22 cellular contexts compared by ENCODE assay signal in genomic region chr2:162524849-162525248, GRCh38.
A peak's percentile ranks its signal among the peaks of the same experiment; 100 is the strongest.
DNase-seq lines count a peak whose midpoint lies in the region; ATAC-seq and TF ChIP-seq lines count a peak whose summit lies in the region.
"Had no signal": no experiment of that assay in that cellular context is flagged by ENCODE, and none has a peak within 500 bp of the region (broad histone marks: within the 10 kb centered on the region; RNA-seq: fewer than 3 reads in every experiment).

No MANE protein-coding gene starts in this region.

- H3K4me1 Mint-ChIP-seq in GM23338 (peaks cover 15% of the 10 kb centered on the region), progenitor cell of endocrine pancreas (ENCODE audit: low read depth) (peaks cover 19% of the 10 kb centered on the region)
- H3K4me1 Mint-ChIP-seq: CD14-positive monocyte; CD4-positive, alpha-beta memory T cell; CD4-positive, CD25-positive, alpha-beta regulatory T cell; CD8-positive, alpha-beta memory T cell had no signal

- H3K36me3 ChIP-seq in GM23338 (ENCODE audit: insufficient read depth) (no peaks in the 10 kb centered on the region), mesendoderm (ENCODE audit: control insufficient read depth, insufficient read depth, low read length) (no peaks in the 10 kb centered on the region), esophagus squamous epithelium (no peaks in the 10 kb centered on the region)
- H3K36me3 ChIP-seq: BE2C, BLaER1 had no signal

- H3K4me2 ChIP-seq in GM23338, result no peak overlapping the region
- no peak overlapping the region for H3K4me2 ChIP-seq in mesendoderm (ENCODE audit: low read length)
- H3K4me2 ChIP-seq: BLaER1 had no signal

- no peak overlapping the region for H3K23ac ChIP-seq in mesendoderm (ENCODE audit: low read length)

- no peaks in the 10 kb centered on the region for H3K79me1 ChIP-seq in mesendoderm (ENCODE audit: low read length)

- H3K4me1 ChIP-seq in GM23338 (ENCODE audit: insufficient read depth), result no peaks in the 10 kb centered on the region; the same call in 1 of the 2 replicates
- H3K4me1 ChIP-seq in mesendoderm (ENCODE audit: control insufficient read depth, low read depth, low read length), result no peaks in the 10 kb centered on the region
- H3K4me1 ChIP-seq in esophagus squamous epithelium, result no peaks in the 10 kb centered on the region
- H3K4me1 ChIP-seq: BE2C, BLaER1 had no signal

- no peaks in the 10 kb centered on the region for H4K20me1 ChIP-seq in GM23338 (replicated peaks; ENCODE audit: insufficient read depth)
- H4K20me1 ChIP-seq: BLaER1 had no signal

- no peak overlapping the region for H3K27ac Mint-ChIP-seq in GM23338
- peak overlapping the region; percentile 32 for H3K27ac Mint-ChIP-seq in progenitor cell of endocrine pancreas
- H3K27ac Mint-ChIP-seq: CD14-positive monocyte; CD4-positive, alpha-beta memory T cell; CD4-positive, CD25-positive, alpha-beta regulatory T cell; CD8-positive, alpha-beta memory T cell had no signal

- no peak for DNase-seq in GM23338 (ENCODE audit: low spot score)
- peak; percentile 79 for DNase-seq in OCI-M1 (lab: John Stamatoyannopoulos, UW)
- DNase-seq in mesendoderm, result peak; percentile 59
- DNase-seq in progenitor cell of endocrine pancreas (ENCODE audit: low spot score, unreplicated experiment), result no peak
- DNase-seq in esophagus squamous epithelium (lab: John Stamatoyannopoulos, UW), result no peak
- DNase-seq in left cardiac atrium, result no peak
- no peak for DNase-seq in NCI-H1417 (lab: John Stamatoyannopoulos, UW)
- DNase-seq: 8988T; ACHN; BE2C; C1 segment of cervical spinal cord; CD4-positive, alpha-beta memory T cell; CD4-positive, CD25-positive, alpha-beta regulatory T cell; CD8-positive, alpha-beta memory T cell; DMS 273 treated with DMSO at 0.1 percent for 48 hours; DMS79; DND-41; EL; GDM1 had no signal

- H3K36me3 Mint-ChIP-seq in GM23338 (ENCODE audit: low read depth), result no peaks in the 10 kb centered on the region
- H3K36me3 Mint-ChIP-seq in progenitor cell of endocrine pancreas (ENCODE audit: insufficient read depth), result peaks cover 27% of the 10 kb centered on the region
- H3K36me3 Mint-ChIP-seq: CD14-positive monocyte; CD4-positive, alpha-beta memory T cell; CD4-positive, CD25-positive, alpha-beta regulatory T cell; CD8-positive, alpha-beta memory T cell had no signal

- ATAC-seq in GM23338 (peak; percentile 59; the same call in 2 of the 3 replicates), left cardiac atrium (no peak)
- ATAC-seq: GM12878 had no signal

- H3K27me3 ChIP-seq in GM23338 (ENCODE audit: insufficient read depth) (no peaks in the 10 kb centered on the region), mesendoderm (ENCODE audit: insufficient read depth, low read length, poor library complexity) (no peaks in the 10 kb centered on the region), esophagus squamous epithelium (no peaks in the 10 kb centered on the region)
- H3K27me3 ChIP-seq: BE2C, BLaER1 had no signal

- no CpG with 5 or more reads among the region's 5 CpGs for WGBS in mesendoderm (ENCODE audit: extremely low coverage, insufficient coverage, low lambda C conversion rate)
- WGBS in esophagus squamous epithelium, 2 donors, result 69 to 73% methylated on average over 5 of the region's 5 CpGs

- H3K56ac ChIP-seq in mesendoderm (ENCODE audit: low read length), result no peak overlapping the region

- H3K27me3 Mint-ChIP-seq in GM23338 (ENCODE audit: insufficient read depth, low read depth, poor library complexity) (peaks cover 2% of the 10 kb centered on the region), progenitor cell of endocrine pancreas (no peaks in the 10 kb centered on the region)
- H3K27me3 Mint-ChIP-seq: CD4-positive, alpha-beta memory T cell; CD4-positive, CD25-positive, alpha-beta regulatory T cell; CD8-positive, alpha-beta memory T cell had no signal

- no peak overlapping the region for H3K9ac ChIP-seq in mesendoderm (ENCODE audit: low read length)
- H3K9ac ChIP-seq: BLaER1 had no signal

- no peak for TF ChIP-seq CTCF in GM23338 (conservative IDR thresholded peaks at IDR 0.05; ENCODE audit: low read depth in 2 of 2)
- no peak for TF ChIP-seq CTCF in progenitor cell of endocrine pancreas (IDR thresholded peaks at IDR 0.05; ENCODE audit: unreplicated experiment)
- no peak for TF ChIP-seq CTCF in esophagus squamous epithelium (IDR thresholded peaks at IDR 0.05)

- no peak overlapping the region for H3K4me3 Mint-ChIP-seq in GM23338
- no peak overlapping the region for H3K4me3 Mint-ChIP-seq in progenitor cell of endocrine pancreas (ENCODE audit: low read depth)
- H3K4me3 Mint-ChIP-seq: CD14-positive monocyte; CD4-positive, alpha-beta memory T cell; CD4-positive, CD25-positive, alpha-beta regulatory T cell; CD8-positive, alpha-beta memory T cell had no signal

- H3K27ac ChIP-seq in GM23338 (ENCODE audit: low read depth), result no peak overlapping the region
- no peak overlapping the region for H3K27ac ChIP-seq in mesendoderm (ENCODE audit: low read depth, low read length)
- H3K27ac ChIP-seq in esophagus squamous epithelium, result no peak overlapping the region
- H3K27ac ChIP-seq: BLaER1 had no signal

- H3K9me2 ChIP-seq in GM23338 (ENCODE audit: insufficient read depth), result no peaks in the 10 kb centered on the region

- H3F3A ChIP-seq in GM23338 (replicated peaks; ENCODE audit: low read depth), result no peaks in the 10 kb centered on the region

- no peak overlapping the region for H3K18ac ChIP-seq in mesendoderm (ENCODE audit: low read length)

- H2AFZ ChIP-seq in GM23338, result no peak overlapping the region

- H3K79me2 ChIP-seq in GM23338 (replicated peaks; ENCODE audit: insufficient read depth) (no peaks in the 10 kb centered on the region), mesendoderm (ENCODE audit: control insufficient read depth, insufficient read depth, low read length) (no peaks in the 10 kb centered on the region)

- H3K4me3 ChIP-seq in GM23338 (no peak overlapping the region), mesendoderm (ENCODE audit: low read length) (no peak overlapping the region), esophagus squamous epithelium (no peak overlapping the region)
- H3K4me3 ChIP-seq: BLaER1, GM12878 had no signal

- no peak overlapping the region for H2BK15ac ChIP-seq in mesendoderm (replicated peaks; ENCODE audit: low read depth)

- no peak overlapping the region for H4K5ac ChIP-seq in mesendoderm (ENCODE audit: low read length)

- no peaks in the 10 kb centered on the region for H3K9me3 ChIP-seq in esophagus squamous epithelium
- H3K9me3 ChIP-seq: BE2C, BLaER1 had no signal

- no peak overlapping the region for H3K4ac ChIP-seq in mesendoderm (ENCODE audit: low read depth, low read length)

- no peak overlapping the region for H4K8ac ChIP-seq in mesendoderm (ENCODE audit: low read depth, low read length)

- H2AK5ac ChIP-seq in mesendoderm (ENCODE audit: low read length), result no peak overlapping the region

- no peak overlapping the region for H2BK120ac ChIP-seq in mesendoderm (ENCODE audit: low read depth, low read length)

- no peak overlapping the region for H2BK5ac ChIP-seq in mesendoderm (ENCODE audit: low read length)

- intact Hi-C loops in esophagus squamous epithelium (cut with DNase I), result no loop called here
- intact Hi-C loops in left cardiac atrium (cut with DNase I), result no loop called here

- no peak for TF ChIP-seq POLR2A in esophagus squamous epithelium (IDR thresholded peaks at IDR 0.05)

- H3K9me3 Mint-ChIP-seq in GM23338, result no peaks in the 10 kb centered on the region
- H3K9me3 Mint-ChIP-seq in progenitor cell of endocrine pancreas (ENCODE audit: low read depth), result peaks cover 23% of the 10 kb centered on the region

TF ChIP-seq in GM23338, 12 proteins besides CTCF, POLR2A, EP300 and RAD21:
- TF ChIP-seq ZNF114 (CRISPR knock-in tag; IDR thresholded peaks at IDR 0.05) (no peak), EZH2phosphoT487 (IDR thresholded peaks at IDR 0.05; ENCODE audit: unreplicated experiment) (no peak)

Comparison
In these comparisons a context has a peak if more than half of its experiments do, and no peak if none do; other contexts are left out.
1. DNase-seq: peak in OCI-M1 (single experiment) and mesendoderm (single experiment); none in GM23338 (single experiment), progenitor cell of endocrine pancreas (single experiment), esophagus squamous epithelium (single experiment), left cardiac atrium (single experiment) and NCI-H1417 (0 of 3).